In the genomic region with DNA sequence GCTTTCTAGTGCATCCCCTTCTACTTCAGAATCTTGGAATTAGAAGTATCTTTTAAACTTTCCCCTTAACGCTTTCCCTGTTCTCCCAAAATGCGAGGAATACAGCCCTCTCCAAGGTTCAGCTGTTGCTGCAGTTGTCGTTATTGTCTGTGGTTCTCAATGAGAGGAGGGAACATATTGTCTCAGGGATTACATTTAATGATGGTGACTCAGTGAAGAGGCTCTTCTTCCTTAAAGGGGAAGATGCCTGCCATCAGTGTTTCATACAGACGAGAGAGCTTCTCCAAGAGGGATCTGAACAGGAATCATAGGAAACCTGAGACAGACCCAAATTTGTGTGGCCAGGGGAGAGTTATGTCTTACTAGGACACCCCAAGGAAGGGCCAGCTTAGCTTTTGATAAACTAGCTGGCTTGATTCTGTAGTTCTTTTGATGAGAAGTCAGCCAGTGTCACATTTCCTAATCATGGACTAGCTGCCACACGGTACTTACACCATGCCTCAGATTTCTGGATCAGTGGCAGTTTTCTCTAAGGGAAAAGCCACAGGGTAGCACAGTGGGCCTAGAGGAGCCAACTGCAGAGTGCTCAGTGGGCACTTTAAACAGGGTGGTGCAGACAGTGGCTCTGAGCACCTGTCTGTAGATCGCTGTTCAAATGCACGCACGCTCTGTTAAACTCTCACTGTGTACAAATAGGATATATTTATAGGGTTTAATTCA, we compare ENCODE assay signal across 11 cellular contexts. TPM values are rescaled to one million over a fixed set of nuclear protein-coding genes. Genes with fewer than 3 reads are reported as not detected.
A peak's percentile ranks its signal among the peaks of the same experiment; 100 is the strongest.
DNase-seq lines count a peak whose midpoint lies in the region; ATAC-seq and TF ChIP-seq lines count a peak whose summit lies in the region.
"Had no signal": no experiment of that assay in that cellular context is flagged by ENCODE, and none has a peak within 500 bp of the region (broad histone marks: within the 10 kb centered on the region; RNA-seq: fewer than 3 reads in every experiment).

No MANE protein-coding gene starts in this region.

- H3K4me2 ChIP-seq in mesendoderm (ENCODE audit: low read length): no peak overlapping the region
- H3K4me2 ChIP-seq: neural progenitor cell had no signal

- H3K27ac ChIP-seq in mesendoderm (ENCODE audit: low read depth, low read length) (no peak overlapping the region), sigmoid colon (no peak overlapping the region)
- H3K27ac ChIP-seq: neural progenitor cell, vagina had no signal

- DNase-seq in D341Med (ENCODE audit: low spot score): peak; percentile 59
- DNase-seq in NCI-H1436 (lab: John Stamatoyannopoulos, UW): peak; percentile 22
- peak; percentile 15 for DNase-seq in amniotic stem cell (lab: John Stamatoyannopoulos, UW)
- peak; percentile 30 for DNase-seq in mesendoderm
- DNase-seq in sigmoid colon: no peak
- DNase-seq: activated T-cell treated with anti-CD3 and anti-CD28 coated beads for 4 hours had no signal

- no peak overlapping the region for H3K9ac ChIP-seq in mesendoderm (ENCODE audit: low read length)
- H3K9ac ChIP-seq: neural progenitor cell had no signal

- no peaks in the 10 kb centered on the region for H3K4me1 ChIP-seq in mesendoderm (ENCODE audit: control insufficient read depth, low read depth, low read length)
- H3K4me1 ChIP-seq in sigmoid colon: no peaks in the 10 kb centered on the region

- no peak overlapping the region for H3K56ac ChIP-seq in mesendoderm (ENCODE audit: low read length)

- intact Hi-C loops in sigmoid colon (cut with DNase I): no loop called here

- H3K79me1 ChIP-seq in mesendoderm (ENCODE audit: low read length): no peaks in the 10 kb centered on the region

- H3K9me3 ChIP-seq in sigmoid colon: no peaks in the 10 kb centered on the region
- H3K9me3 ChIP-seq: vagina had no signal

- no peaks in the 10 kb centered on the region for H3K27me3 ChIP-seq in mesendoderm (ENCODE audit: insufficient read depth, low read length, poor library complexity)
- H3K27me3 ChIP-seq in sigmoid colon: no peaks in the 10 kb centered on the region
- H3K27me3 ChIP-seq: neural progenitor cell, vagina had no signal

- H3K4ac ChIP-seq in mesendoderm (ENCODE audit: low read depth, low read length): no peak overlapping the region

- no peak overlapping the region for H4K8ac ChIP-seq in mesendoderm (ENCODE audit: low read depth, low read length)

- H2BK5ac ChIP-seq in mesendoderm (ENCODE audit: low read length): no peak overlapping the region

- peaks cover 4% of the 10 kb centered on the region for H3K36me3 ChIP-seq in mesendoderm (ENCODE audit: control insufficient read depth, insufficient read depth, low read length)
- H3K36me3 ChIP-seq in sigmoid colon: peaks cover 0 to 49% (median 4%) of the 10 kb centered on the region in 4 donors
- H3K36me3 ChIP-seq: neural progenitor cell had no signal

- no peak overlapping the region for H3K4me3 ChIP-seq in mesendoderm (ENCODE audit: low read length)
- no peak overlapping the region for H3K4me3 ChIP-seq in sigmoid colon
- H3K4me3 ChIP-seq: neural progenitor cell, vagina had no signal

- ATAC-seq in GM19324 (IDR thresholded peaks at IDR 0.05; ENCODE audit: low FRiP score, unreplicated experiment) (no peak), HG03565 (IDR thresholded peaks at IDR 0.05; ENCODE audit: unreplicated experiment) (no peak), HG03097 (IDR thresholded peaks at IDR 0.05; ENCODE audit: low FRiP score, unreplicated experiment) (no peak)

- no peak for TF ChIP-seq CTCF in sigmoid colon (IDR thresholded peaks at IDR 0.05)

- TF ChIP-seq EP300 in sigmoid colon (IDR thresholded peaks at IDR 0.05): no peak

- H4K5ac ChIP-seq in mesendoderm (ENCODE audit: low read length): no peak overlapping the region

- WGBS in mesendoderm (ENCODE audit: extremely low coverage, insufficient coverage, low lambda C conversion rate): no CpG with 5 or more reads among the region's 8 CpGs
- WGBS in sigmoid colon, 2 donors: 88 to 93% methylated on average over 8 of the region's 8 CpGs

- no peak overlapping the region for H2AK5ac ChIP-seq in mesendoderm (ENCODE audit: low read length)

- no peaks in the 10 kb centered on the region for H3K79me2 ChIP-seq in mesendoderm (ENCODE audit: control insufficient read depth, insufficient read depth, low read length)

- H2BK15ac ChIP-seq in mesendoderm (replicated peaks; ENCODE audit: low read depth): no peak overlapping the region

- TF ChIP-seq POLR2A in sigmoid colon (IDR thresholded peaks at IDR 0.05): no peak

- no peak overlapping the region for H3K18ac ChIP-seq in mesendoderm (ENCODE audit: low read length)

- H3K23ac ChIP-seq in mesendoderm (ENCODE audit: low read length): no peak overlapping the region

- no peak overlapping the region for H2BK120ac ChIP-seq in mesendoderm (ENCODE audit: low read depth, low read length)

RNA-seq across cellular contexts. Expression of gene TMEM181, which starts 59.7 kb away (rescaled TPM):
- 9.1 TPM for polyA plus RNA-seq in mesendoderm (2013, experiment 1 of 2)
- 9.0 TPM for polyA plus RNA-seq in mesendoderm (2013, experiment 2 of 2)
- total RNA-seq in sigmoid colon: 10 to 100 TPM; 20.8 to 24.7 (median 22.9) TPM
- polyA plus RNA-seq in sigmoid colon: 10 to 100 TPM in 1 of 3 donors, 1 to 10 TPM in 2; 4.6 to 18.8 (median 6.0) TPM
